In the genomic region with DNA sequence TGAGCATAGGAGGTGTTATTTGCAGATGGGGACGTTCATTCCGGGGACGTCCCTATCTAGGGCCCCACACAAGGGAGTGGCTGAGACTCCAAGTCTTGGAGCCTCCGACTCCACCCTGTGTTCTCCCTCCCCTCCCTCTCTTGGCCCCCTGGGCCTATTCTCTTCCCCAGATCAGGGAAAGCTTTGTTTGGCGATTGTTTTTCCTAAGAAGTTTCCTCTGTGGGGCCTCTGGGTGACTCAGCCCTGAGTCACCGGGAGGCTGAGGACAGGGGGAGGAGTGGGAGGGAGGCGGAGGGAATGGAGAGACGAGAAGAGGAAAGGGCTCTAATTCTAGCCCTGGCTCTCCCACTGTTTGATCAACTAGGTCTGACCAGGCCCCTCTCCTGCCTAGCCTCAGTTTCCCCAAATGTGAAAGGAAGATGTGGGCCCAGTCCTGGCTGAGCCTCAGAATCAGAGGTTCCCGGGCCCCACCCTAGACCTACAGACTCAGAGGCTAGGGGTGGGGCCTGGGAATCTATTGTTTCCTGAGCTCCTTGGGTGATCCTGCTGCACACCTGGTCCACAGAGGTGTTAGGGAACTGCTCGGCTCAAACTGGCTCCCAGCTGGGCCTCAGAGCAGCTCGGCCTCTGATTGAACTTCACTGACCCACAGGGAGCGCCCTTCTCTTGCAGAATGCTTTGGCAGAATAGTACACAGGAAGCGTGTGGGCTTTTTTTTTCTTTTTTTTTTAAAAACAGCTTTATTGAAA, we compare ENCODE assay signal across 8 cellular contexts. TPM values are rescaled to one million over a fixed set of nuclear protein-coding genes. Genes with fewer than 3 reads are reported as not detected.
DNase-seq lines count a peak whose midpoint lies in the region; ATAC-seq and TF ChIP-seq lines count a peak whose summit lies in the region.

No MANE protein-coding gene starts in this region.

- 0 out of 2 replicates have a peak overlapping the region, but pooled peaks have one; percentile 18 for H3K9ac ChIP-seq in iPS-20b (ENCODE audit: low read depth, low read length)

- peak overlapping the region; percentile 38 for H3K27ac Mint-ChIP-seq in activated CD4-positive, alpha-beta T cell treated with anti-CD3 and anti-CD28 coated beads for 36 hours
- H3K27ac Mint-ChIP-seq in brain = peak overlapping the region in 4 of 5 experiments; percentile 70 to 99 (median 90)

- no peak for TF ChIP-seq CTCF in brain (conservative IDR thresholded peaks at IDR 0.05)

- intact Hi-C loops in activated CD4-positive, alpha-beta T cell treated with anti-CD3 and anti-CD28 coated beads for 36 hours (cut with DNase I, micrococcal nuclease) = no loop called here

- peak; percentile 66 for DNase-seq in activated CD4-positive, alpha-beta T cell treated with anti-CD3 and anti-CD28 coated beads for 36 hours
- no peak for DNase-seq in activated CD4-positive, alpha-beta T cell treated with anti-CD3 and anti-CD28 coated beads for 1 hour
- peak; percentile 82 for DNase-seq in NCI-H510A (lab: John Stamatoyannopoulos, UW)
- DNase-seq in skeletal muscle cell (ENCODE audit: low read depth) = peak; percentile 89
- DNase-seq in stimulated activated naive CD4-positive, alpha-beta T cell (lab: John Stamatoyannopoulos, UW) = no peak

- no peaks in the 10 kb centered on the region for H3K36me3 ChIP-seq in iPS-20b (ENCODE audit: insufficient read depth, low read depth, low read length)

- H3K4me1 ChIP-seq in iPS-20b (ENCODE audit: insufficient read depth, low read length) = peaks cover 32% of the 10 kb centered on the region

- H3K4me3 ChIP-seq in iPS-20b (ENCODE audit: low read length) (peak overlapping the region; percentile 53; the same call in 1 of the 2 replicates), skeletal muscle cell (ENCODE audit: low read depth, low read length) (peak overlapping the region; percentile 15)

- POLR2A ChIA-PET in activated CD4-positive, alpha-beta T cell treated with anti-CD3 and anti-CD28 coated beads for 36 hours (lab: Charles Lee) = no interaction called here

- H3K9me3 ChIP-seq in iPS-20b (ENCODE audit: insufficient read depth, low read depth, low read length) = no peaks in the 10 kb centered on the region

- CTCF ChIA-PET in activated CD4-positive, alpha-beta T cell treated with anti-CD3 and anti-CD28 coated beads for 36 hours (lab: Charles Lee) = interaction anchor here (0.8 kb wide), 1 partner anchor 30 kb away, joined by 3 read pairs; no protein-coding TSS in a partner anchor

- H3K4me1 Mint-ChIP-seq in activated CD4-positive, alpha-beta T cell treated with anti-CD3 and anti-CD28 coated beads for 36 hours = peaks cover 24% of the 10 kb centered on the region
- peaks cover 75% of the 10 kb centered on the region for H3K4me1 Mint-ChIP-seq in brain

- no peaks in the 10 kb centered on the region for H3K9me3 Mint-ChIP-seq in activated CD4-positive, alpha-beta T cell treated with anti-CD3 and anti-CD28 coated beads for 36 hours (ENCODE audit: low read depth)
- no peaks in the 10 kb centered on the region for H3K9me3 Mint-ChIP-seq in brain

- no peak overlapping the region for H3K4me3 Mint-ChIP-seq in activated CD4-positive, alpha-beta T cell treated with anti-CD3 and anti-CD28 coated beads for 36 hours
- H3K4me3 Mint-ChIP-seq in brain = peak overlapping the region in 4 of 5 experiments; percentile 21 to 58 (median 38)

- H3K36me3 Mint-ChIP-seq in activated CD4-positive, alpha-beta T cell treated with anti-CD3 and anti-CD28 coated beads for 36 hours (ENCODE audit: low read depth) = no peaks in the 10 kb centered on the region
- no peaks in the 10 kb centered on the region for H3K36me3 Mint-ChIP-seq in brain

- peak; percentile 67 for ATAC-seq in activated CD4-positive, alpha-beta T cell treated with anti-CD3 and anti-CD28 coated beads for 36 hours
- ATAC-seq in GM19395 (IDR thresholded peaks at IDR 0.05; ENCODE audit: unreplicated experiment) = no peak

- H3K27me3 ChIP-seq in iPS-20b (ENCODE audit: insufficient read depth, low read length) = peaks cover 71% of the 10 kb centered on the region

- no peak overlapping the region for H3K27ac ChIP-seq in iPS-20b (ENCODE audit: low read length)

- no peaks in the 10 kb centered on the region for H3K27me3 Mint-ChIP-seq in activated CD4-positive, alpha-beta T cell treated with anti-CD3 and anti-CD28 coated beads for 36 hours
- peaks cover 10% of the 10 kb centered on the region for H3K27me3 Mint-ChIP-seq in brain

RNA-seq across cellular contexts. Expression of a gene that starts 19.2 kb away (rescaled TPM):
- total RNA-seq in activated CD4-positive, alpha-beta T cell treated with anti-CD3 and anti-CD28 coated beads for 36 hours = 1 to 10 TPM; 1.7 to 1.9 TPM
- polyA plus RNA-seq in brain (ENCODE audit: insufficient read depth, low read depth, low replicate concordance) = 430 TPM

Comparison
In these comparisons a context has a peak if more than half of its experiments do, and no peak if none do; other contexts are left out.
1. DNase-seq: peak in activated CD4-positive, alpha-beta T cell treated with anti-CD3 and anti-CD28 coated beads for 36 hours (single experiment), NCI-H510A (single experiment) and skeletal muscle cell (single experiment); none in activated CD4-positive, alpha-beta T cell treated with anti-CD3 and anti-CD28 coated beads for 1 hour (single experiment) and stimulated activated naive CD4-positive, alpha-beta T cell (0 of 6).